ENCODE assay signal across 1 cellular context in genomic region chr7:128017460-128017859, GRCh38.
TF ChIP-seq lines count a peak whose summit lies in the region.

No MANE protein-coding gene starts in this region.

TF ChIP-seq in HepG2, 621 proteins besides CTCF, POLR2A, EP300 and RAD21:
- TF ChIP-seq, protein P1, sequence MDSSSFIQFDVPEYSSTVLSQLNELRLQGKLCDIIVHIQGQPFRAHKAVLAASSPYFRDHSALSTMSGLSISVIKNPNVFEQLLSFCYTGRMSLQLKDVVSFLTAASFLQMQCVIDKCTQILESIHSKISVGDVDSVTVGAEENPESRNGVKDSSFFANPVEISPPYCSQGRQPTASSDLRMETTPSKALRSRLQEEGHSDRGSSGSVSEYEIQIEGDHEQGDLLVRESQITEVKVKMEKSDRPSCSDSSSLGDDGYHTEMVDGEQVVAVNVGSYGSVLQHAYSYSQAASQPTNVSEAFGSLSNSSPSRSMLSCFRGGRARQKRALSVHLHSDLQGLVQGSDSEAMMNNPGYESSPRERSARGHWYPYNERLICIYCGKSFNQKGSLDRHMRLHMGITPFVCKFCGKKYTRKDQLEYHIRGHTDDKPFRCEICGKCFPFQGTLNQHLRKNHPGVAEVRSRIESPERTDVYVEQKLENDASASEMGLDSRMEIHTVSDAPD (CRISPR knock-in tag; IDR thresholded peaks at IDR 0.05) = no peak
- no peak for TF ChIP-seq FOXP4 (CRISPR knock-in tag; IDR thresholded peaks at IDR 0.05)
